ENCODE assay signal across 9 cellular contexts in the genomic region with DNA sequence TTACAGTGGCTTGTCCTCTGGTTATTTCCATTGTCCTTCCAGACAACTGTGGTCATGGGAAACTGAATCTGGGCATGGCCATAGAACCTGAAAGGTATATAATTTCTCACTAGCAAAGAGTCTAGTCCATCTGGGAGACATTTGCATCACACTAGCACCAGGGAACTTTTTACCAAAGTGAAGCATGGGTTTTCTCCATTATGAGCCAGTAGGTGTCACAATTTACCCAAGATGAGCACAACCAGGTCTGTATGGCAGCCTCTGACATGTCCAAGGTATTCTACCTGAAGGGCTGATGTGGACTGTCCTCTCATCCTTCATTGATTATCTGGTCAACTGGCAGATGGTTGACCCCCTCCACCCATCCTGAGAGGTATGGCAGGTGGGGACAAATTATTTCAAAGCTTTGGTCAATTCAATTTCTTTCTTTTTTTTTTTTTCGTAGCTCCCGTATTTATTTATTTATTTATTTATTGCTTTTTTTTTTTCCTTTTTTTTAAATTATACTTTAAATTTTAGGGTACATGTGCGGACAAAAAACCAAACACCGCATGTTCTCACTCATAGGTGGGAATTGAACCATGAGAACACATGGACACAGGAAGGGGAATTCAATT.
DNase-seq lines count a peak whose midpoint lies in the region; TF ChIP-seq lines count a peak whose summit lies in the region.
"Had no signal": no experiment of that assay in that cellular context is flagged by ENCODE, and none has a peak within 500 bp of the region (broad histone marks: within the 10 kb centered on the region; RNA-seq: fewer than 3 reads in every experiment).

No MANE protein-coding gene starts in this region.

- no peak overlapping the region for H3K23ac ChIP-seq in mesendoderm (ENCODE audit: low read length)

- no peaks in the 10 kb centered on the region for H3K9me3 ChIP-seq in breast epithelium
- no peaks in the 10 kb centered on the region for H3K9me3 ChIP-seq in ascending aorta
- H3K9me3 ChIP-seq in CD8-positive, alpha-beta memory T cell (ENCODE audit: low read length) = no peaks in the 10 kb centered on the region

- intact Hi-C loops in MCF 10A (cut with micrococcal nuclease) = loop anchor here (1.0 to 10.0 kb wide), 6 partner anchors 259 to 1081 kb away; a partner anchor contains a TSS
- intact Hi-C loops in breast epithelium (cut with DNase I; ENCODE audit: low total_unique reads) = no loop called here
- intact Hi-C loops in ascending aorta (cut with DNase I) = no loop called here

- in situ Hi-C loops in SK-MEL-5 (cut with HindIII; ENCODE audit: low pct_unique_long_range_greater_than_20kb, low sequenced_read_pairs) = no loop called here

- H2BK15ac ChIP-seq in mesendoderm (replicated peaks; ENCODE audit: low read depth) = no peak overlapping the region

- no peak overlapping the region for H4K8ac ChIP-seq in mesendoderm (ENCODE audit: low read depth, low read length)

- no CpG with 5 or more reads among the region's 4 CpGs for WGBS in mesendoderm (ENCODE audit: extremely low coverage, insufficient coverage, low lambda C conversion rate)

- H3K4me1 Mint-ChIP-seq in MCF 10A (ENCODE audit: insufficient read depth, unreplicated experiment) = no peaks in the 10 kb centered on the region
- H3K4me1 Mint-ChIP-seq in CD8-positive, alpha-beta memory T cell = no peaks in the 10 kb centered on the region

- POLR2A ChIA-PET in MCF 10A (lab: Yijun Ruan, JAX) = no interaction called here
- POLR2A ChIA-PET in CD8-positive, alpha-beta memory T cell (lab: Charles Lee) = no interaction called here

- H3K9me3 Mint-ChIP-seq in MCF 10A (ENCODE audit: unreplicated experiment) = no peaks in the 10 kb centered on the region
- peaks cover 0 to 2% (median 0%) of the 10 kb centered on the region in 5 donors for H3K9me3 Mint-ChIP-seq in CD8-positive, alpha-beta memory T cell
- H3K9me3 Mint-ChIP-seq: activated naive CD4-positive, alpha-beta T cell treated with anti-CD3 and anti-CD28 coated beads, Interleukin-2, amount 50 U/mL, for 72 hours had no signal

- no peaks in the 10 kb centered on the region for H3K36me3 ChIP-seq in breast epithelium
- no peaks in the 10 kb centered on the region for H3K36me3 ChIP-seq in mesendoderm (ENCODE audit: control insufficient read depth, insufficient read depth, low read length)
- no peaks in the 10 kb centered on the region for H3K36me3 ChIP-seq in ascending aorta
- H3K36me3 ChIP-seq in CD8-positive, alpha-beta memory T cell (ENCODE audit: insufficient read depth, low read length) = no peaks in the 10 kb centered on the region

- CTCF ChIA-PET in MCF 10A (lab: Yijun Ruan, JAX) = interaction anchor here (0.5 to 1.2 kb wide), 37 partner anchors 9 to 1417 kb away, joined by 3 to 15 read pairs (median 4); no protein-coding TSS in a partner anchor
- CTCF ChIA-PET in CD8-positive, alpha-beta memory T cell (lab: Charles Lee) = no interaction called here

- no TSS peak for BruUV-seq in MCF 10A (replicated peaks; lab: Mats Ljungman, UMichigan)

- H2BK120ac ChIP-seq in mesendoderm (ENCODE audit: low read depth, low read length) = no peak overlapping the region

- no peaks in the 10 kb centered on the region for H3K27me3 Mint-ChIP-seq in MCF 10A (ENCODE audit: insufficient read depth, unreplicated experiment)
- peaks cover 0 to 8% of the 10 kb centered on the region in 2 donors for H3K27me3 Mint-ChIP-seq in CD8-positive, alpha-beta memory T cell

- H3K56ac ChIP-seq in mesendoderm (ENCODE audit: low read length) = no peak overlapping the region

- no peak for TF ChIP-seq POLR2A in breast epithelium (IDR thresholded peaks at IDR 0.05)

- H3K27ac Mint-ChIP-seq in MCF 10A (ENCODE audit: low read depth, unreplicated experiment) = no peak overlapping the region
- H3K27ac Mint-ChIP-seq in CD8-positive, alpha-beta memory T cell = no peak overlapping the region
- H3K27ac Mint-ChIP-seq: activated naive CD4-positive, alpha-beta T cell treated with anti-CD3 and anti-CD28 coated beads, Interleukin-2, amount 50 U/mL, for 72 hours had no signal

- DNase-seq in MCF 10A (ENCODE audit: unreplicated experiment) (peak; percentile 65), breast epithelium (ENCODE audit: low spot score in 2 of 2) (no peak), HT-29 (ENCODE audit: low spot score) (peak; percentile 72), SK-MEL-5 (ENCODE audit: low read depth, low spot score) (peak; percentile 66), mesendoderm (peak; percentile 86), ureter (ENCODE audit: low spot score) (no peak), ascending aorta (ENCODE audit: low spot score in 2 of 2) (no peak)
- DNase-seq in CD8-positive, alpha-beta memory T cell = no peak

- peak overlapping the region; percentile 36 for H3K4ac ChIP-seq in mesendoderm (ENCODE audit: low read depth, low read length)

- no peak overlapping the region for H2BK5ac ChIP-seq in mesendoderm (ENCODE audit: low read length)

- H3K9ac ChIP-seq in mesendoderm (ENCODE audit: low read length) = no peak overlapping the region

- no peak overlapping the region for H4K5ac ChIP-seq in mesendoderm (ENCODE audit: low read length)

- no peak overlapping the region for H3K4me2 ChIP-seq in mesendoderm (ENCODE audit: low read length)

- H3K36me3 Mint-ChIP-seq in MCF 10A (ENCODE audit: insufficient read depth, unreplicated experiment) = no peaks in the 10 kb centered on the region
- no peaks in the 10 kb centered on the region for H3K36me3 Mint-ChIP-seq in CD8-positive, alpha-beta memory T cell
- H3K36me3 Mint-ChIP-seq: activated naive CD4-positive, alpha-beta T cell treated with anti-CD3 and anti-CD28 coated beads, Interleukin-2, amount 50 U/mL, for 72 hours had no signal

- no peaks in the 10 kb centered on the region for H3K4me1 ChIP-seq in breast epithelium
- H3K4me1 ChIP-seq in mesendoderm (ENCODE audit: control insufficient read depth, low read depth, low read length) = no peaks in the 10 kb centered on the region
- H3K4me1 ChIP-seq in ascending aorta = no peaks in the 10 kb centered on the region
- no peaks in the 10 kb centered on the region for H3K4me1 ChIP-seq in CD8-positive, alpha-beta memory T cell (ENCODE audit: insufficient read depth, low read length)

- H2AK5ac ChIP-seq in mesendoderm (ENCODE audit: low read length) = no peak overlapping the region

- H3K79me2 ChIP-seq in mesendoderm (ENCODE audit: control insufficient read depth, insufficient read depth, low read length) = no peaks in the 10 kb centered on the region

- peak; percentile 61 for TF ChIP-seq CTCF in MCF 10A (IDR thresholded peaks at IDR 0.05; ENCODE audit: unreplicated experiment)
- no peak for TF ChIP-seq CTCF in breast epithelium (IDR thresholded peaks at IDR 0.05)
- no peak for TF ChIP-seq CTCF in ascending aorta (IDR thresholded peaks at IDR 0.05)

- H3K79me1 ChIP-seq in mesendoderm (ENCODE audit: low read length) = no peaks in the 10 kb centered on the region

- no peak overlapping the region for H3K27ac ChIP-seq in breast epithelium
- no peak overlapping the region for H3K27ac ChIP-seq in mesendoderm (ENCODE audit: low read depth, low read length)
- H3K27ac ChIP-seq in ascending aorta = no peak overlapping the region
- H3K27ac ChIP-seq in CD8-positive, alpha-beta memory T cell (ENCODE audit: low read depth, low read length) = no peak overlapping the region

- H3K4me3 ChIP-seq in breast epithelium = no peak overlapping the region
- H3K4me3 ChIP-seq in mesendoderm (ENCODE audit: low read length) = no peak overlapping the region
- no peak overlapping the region for H3K4me3 ChIP-seq in ascending aorta
- no peak overlapping the region for H3K4me3 ChIP-seq in CD8-positive, alpha-beta memory T cell (ENCODE audit: low read length)

- H3K27me3 ChIP-seq in breast epithelium (no peaks in the 10 kb centered on the region), mesendoderm (ENCODE audit: insufficient read depth, low read length, poor library complexity) (no peaks in the 10 kb centered on the region), ascending aorta (no peaks in the 10 kb centered on the region)
- H3K27me3 ChIP-seq in CD8-positive, alpha-beta memory T cell (ENCODE audit: insufficient read depth, low read length, poor library complexity, severe bottlenecking) = no peaks in the 10 kb centered on the region

- peak overlapping the region; percentile 60 for H3K18ac ChIP-seq in mesendoderm (ENCODE audit: low read length)

- no peak overlapping the region for H3K4me3 Mint-ChIP-seq in MCF 10A (ENCODE audit: unreplicated experiment)
- no peak overlapping the region for H3K4me3 Mint-ChIP-seq in CD8-positive, alpha-beta memory T cell

Comparison
In these comparisons a context has a peak if more than half of its experiments do, and no peak if none do; other contexts are left out.
1. DNase-seq: peak in MCF 10A (single experiment), HT-29 (single experiment), SK-MEL-5 (single experiment) and mesendoderm (single experiment); none in breast epithelium (0 of 2), ureter (single experiment), ascending aorta (0 of 2) and CD8-positive, alpha-beta memory T cell (0 of 5).